In the genomic region with DNA sequence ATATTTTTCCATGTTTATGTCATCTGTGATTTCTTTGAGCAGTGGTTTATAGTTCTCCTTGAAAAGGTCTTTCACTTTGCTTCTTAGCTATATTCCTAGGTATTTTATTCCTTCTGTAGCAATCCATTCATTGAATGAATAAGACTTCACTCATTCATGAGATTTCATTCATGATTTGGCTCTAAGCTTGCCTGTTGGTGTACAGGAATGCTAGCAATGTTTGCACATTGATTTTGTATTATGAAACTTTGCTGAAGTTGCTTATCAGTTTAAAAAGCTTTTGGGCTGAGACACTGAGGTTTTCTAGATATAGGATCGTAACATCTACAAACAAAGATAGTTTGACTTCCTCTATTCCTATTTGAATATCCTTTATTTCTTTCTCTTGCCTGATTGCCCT, we compare ENCODE assay signal across 23 cellular contexts. TPM values are rescaled to one million over a fixed set of nuclear protein-coding genes. Genes with fewer than 3 reads are reported as not detected.
"Had no signal": no experiment of that assay in that cellular context is flagged by ENCODE, and none has a peak within 500 bp of the region (broad histone marks: within the 10 kb centered on the region; RNA-seq: fewer than 3 reads in every experiment).

No MANE protein-coding gene starts in this region.

- ATAC-seq: effector memory CD8-positive, alpha-beta T cell; naive thymus-derived CD4-positive, alpha-beta T cell; psoas muscle had no signal

- H3K4me1 ChIP-seq: esophagus squamous epithelium, psoas muscle, right lobe of liver had no signal

- H3K79me2 ChIP-seq: hepatocyte had no signal

- H3K4me3 ChIP-seq: esophagus squamous epithelium, hepatocyte, psoas muscle, right lobe of liver had no signal

- H3K9me3 ChIP-seq: esophagus squamous epithelium, psoas muscle, right lobe of liver had no signal

- H3K4me2 ChIP-seq: hepatocyte had no signal

- H3K36me3 ChIP-seq: esophagus squamous epithelium, right lobe of liver had no signal

- FAIRE-seq: colon, islet of Langerhans, urothelium cell line had no signal

- H2AFZ ChIP-seq: hepatocyte had no signal

- H3K27me3 ChIP-seq: hepatocyte had no signal

- H3K27ac ChIP-seq: esophagus squamous epithelium, hepatocyte, psoas muscle, right lobe of liver had no signal

- DNase-seq: effector memory CD8-positive, alpha-beta T cell; esophagus squamous epithelium; foreskin melanocyte; head of caudate nucleus; kidney glomerular epithelial cell; mammary epithelial cell; naive thymus-derived CD4-positive, alpha-beta T cell; nephron progenitor cell; psoas muscle; retina; right lobe of liver; stimulated activated CD4-positive, alpha-beta T cell treated with anti-CD3 and anti-CD28 coated beads, Interleukin-2, amount 100 ng/mL, for 24 hours; stimulated activated naive CD4-positive, alpha-beta T cell treated with Interleukin-2 at 50 U/mL for 16 hours had no signal

RNA-seq across cellular contexts. Expression of a gene that starts 15.9 kb away (rescaled TPM):
- total RNA-seq: esophagus squamous epithelium, lower leg skin, mesenteric fat pad, osteoblast, psoas muscle, right lobe of liver, skeletal muscle tissue had no signal

RNA-seq across cellular contexts. Expression of a gene that starts 51.1 kb away (rescaled TPM):
- total RNA-seq: esophagus squamous epithelium, hepatocyte, mesenteric fat pad, osteoblast, right lobe of liver had no signal
- polyA plus RNA-seq: mammary epithelial cell had no signal

RNA-seq across cellular contexts. Expression of a gene that starts 57.4 kb away (rescaled TPM):
- total RNA-seq: epithelial cell of proximal tubule; esophagus squamous epithelium; lower leg skin; mammary epithelial cell; mesenteric fat pad; mononuclear cell; naive thymus-derived CD4-positive, alpha-beta T cell; osteoblast; psoas muscle; right lobe of liver; skeletal muscle tissue had no signal
- polyA plus RNA-seq: mammary epithelial cell; naive thymus-derived CD4-positive, alpha-beta T cell had no signal
